In genomic region chr11:57274904-57275498, GRCh38 we compare ENCODE assay signal across 2 cellular contexts.
TF ChIP-seq lines count a peak whose summit lies in the region.

No MANE protein-coding gene starts in this region.

TF ChIP-seq in liver, 16 proteins besides CTCF, POLR2A, EP300 and RAD21:
- TF ChIP-seq GABPA (IDR thresholded peaks at IDR 0.05 in 1 of 2, conservative IDR thresholded peaks at IDR 0.05 in 1 of 2) (no peak), MAX (IDR thresholded peaks at IDR 0.05) (no peak), TAF1 (conservative IDR thresholded peaks at IDR 0.05) (no peak), JUND (IDR thresholded peaks at IDR 0.05) (no peak), SP1 (IDR thresholded peaks at IDR 0.05) (no peak), REST (IDR thresholded peaks at IDR 0.05) (no peak), FOXA1 (IDR thresholded peaks at IDR 0.05) (no peak), EGR1 (IDR thresholded peaks at IDR 0.05; ENCODE audit: low read depth in 2 of 2) (no peak), HNF4A (conservative IDR thresholded peaks at IDR 0.05) (no peak), NR2F2 (IDR thresholded peaks at IDR 0.05) (no peak), HNF4G (IDR thresholded peaks at IDR 0.05) (no peak)
- TF ChIP-seq, protein P1, sequence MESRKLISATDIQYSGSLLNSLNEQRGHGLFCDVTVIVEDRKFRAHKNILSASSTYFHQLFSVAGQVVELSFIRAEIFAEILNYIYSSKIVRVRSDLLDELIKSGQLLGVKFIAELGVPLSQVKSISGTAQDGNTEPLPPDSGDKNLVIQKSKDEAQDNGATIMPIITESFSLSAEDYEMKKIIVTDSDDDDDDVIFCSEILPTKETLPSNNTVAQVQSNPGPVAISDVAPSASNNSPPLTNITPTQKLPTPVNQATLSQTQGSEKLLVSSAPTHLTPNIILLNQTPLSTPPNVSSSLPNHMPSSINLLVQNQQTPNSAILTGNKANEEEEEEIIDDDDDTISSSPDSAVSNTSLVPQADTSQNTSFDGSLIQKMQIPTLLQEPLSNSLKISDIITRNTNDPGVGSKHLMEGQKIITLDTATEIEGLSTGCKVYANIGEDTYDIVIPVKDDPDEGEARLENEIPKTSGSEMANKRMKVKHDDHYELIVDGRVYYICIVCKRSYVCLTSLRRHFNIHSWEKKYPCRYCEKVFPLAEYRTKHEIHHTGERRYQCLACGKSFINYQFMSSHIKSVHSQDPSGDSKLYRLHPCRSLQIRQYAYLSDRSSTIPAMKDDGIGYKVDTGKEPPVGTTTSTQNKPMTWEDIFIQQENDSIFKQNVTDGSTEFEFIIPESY (IDR thresholded peaks at IDR 0.05) = no peak

TF ChIP-seq in HepG2, 621 proteins besides CTCF, POLR2A, EP300 and RAD21:
- TF ChIP-seq MEIS1 (CRISPR knock-in tag; IDR thresholded peaks at IDR 0.05; ENCODE audit: borderline replicate concordance) (no peak), ZNF296 (CRISPR knock-in tag; conservative IDR thresholded peaks at IDR 0.05) (no peak), ZNF646 (CRISPR knock-in tag; IDR thresholded peaks at IDR 0.05) (no peak), PHF21A (CRISPR knock-in tag; IDR thresholded peaks at IDR 0.05) (no peak), BCL6 (CRISPR knock-in tag; IDR thresholded peaks at IDR 0.05) (no peak), ZKSCAN5 (CRISPR knock-in tag; IDR thresholded peaks at IDR 0.05) (no peak), E2F2 (CRISPR knock-in tag; IDR thresholded peaks at IDR 0.05; ENCODE audit: borderline replicate concordance) (no peak), MTA1 (CRISPR knock-in tag; IDR thresholded peaks at IDR 0.05; ENCODE audit: borderline replicate concordance) (no peak), ZNF20 (CRISPR knock-in tag; IDR thresholded peaks at IDR 0.05) (no peak), ZNF367 (CRISPR knock-in tag; IDR thresholded peaks at IDR 0.05; ENCODE audit: borderline replicate concordance) (no peak), RFXAP (CRISPR knock-in tag; IDR thresholded peaks at IDR 0.05; ENCODE audit: borderline replicate concordance) (no peak), TRAFD1 (CRISPR knock-in tag; IDR thresholded peaks at IDR 0.05; ENCODE audit: borderline replicate concordance) (no peak), ZNF512 (CRISPR knock-in tag; IDR thresholded peaks at IDR 0.05) (no peak), KAT8 (CRISPR knock-in tag; IDR thresholded peaks at IDR 0.05) (no peak), GATAD2A (CRISPR knock-in tag; IDR thresholded peaks at IDR 0.05) (no peak), ZFP62 (CRISPR knock-in tag; IDR thresholded peaks at IDR 0.05) (no peak), ZNF446 (CRISPR knock-in tag; IDR thresholded peaks at IDR 0.05) (no peak), GTF3A (CRISPR knock-in tag; conservative IDR thresholded peaks at IDR 0.05) (no peak), HNRNPH1 (optimal IDR thresholded peaks at IDR 0.05; ENCODE audit: low read depth, low read length) (no peak)
